8 cellular contexts compared by ENCODE assay signal in genomic region chr2:195559431-195559914, GRCh38.
DNase-seq lines count a peak whose midpoint lies in the region; ATAC-seq, FAIRE-seq and TF ChIP-seq lines count a peak whose summit lies in the region.

No MANE protein-coding gene starts in this region.

- 0 out of 2 replicates have a peak overlapping the region, but pooled peaks have one; percentile 35 for H3K27ac Mint-ChIP-seq in WTC11
- peak overlapping the region; percentile 93 for H3K27ac Mint-ChIP-seq in dendritic cell treated with granulocyte-macrophage colony-stimulating factor and Interleukin-4, amounts not matched to agents 40 ng/mL and 50 ng/mL, for 4 days

- H3K9me3 ChIP-seq in small intestine (ENCODE audit: control insufficient read depth, low read depth) = no peaks in the 10 kb centered on the region

- H3K27ac ChIP-seq in HL-60 (replicated peaks) (peak overlapping the region; percentile 51), small intestine (ENCODE audit: low read depth in 1 of 2, low read length in 1 of 2) (peak overlapping the region; percentile 36 to 81), caudate nucleus (ENCODE audit: low read depth, low read length) (no peak overlapping the region)

- POLR2A ChIA-PET in WTC11 (lab: Charles Lee) = no interaction called here

- DNase-seq in CMK (ENCODE audit: low read depth) (peak; percentile 46), HL-60 (ENCODE audit: low read depth in 1 of 2, low spot score in 1 of 2) (peak; percentile 42 to 79), WTC11 (ENCODE audit: low spot score) (no peak), small intestine (peak; percentile 74), occipital lobe (lab: John Stamatoyannopoulos, UW) (no peak), caudate nucleus (lab: John Stamatoyannopoulos, UW) (no peak)

- H3K36me3 ChIP-seq in small intestine (ENCODE audit: control insufficient read depth in 2 of 2, insufficient read depth in 2 of 2, low read length in 2 of 2) = no peaks in the 10 kb centered on the region

- H3K4me1 Mint-ChIP-seq in WTC11 = peaks cover 26% of the 10 kb centered on the region
- peaks cover 42% of the 10 kb centered on the region for H3K4me1 Mint-ChIP-seq in dendritic cell treated with granulocyte-macrophage colony-stimulating factor and Interleukin-4, amounts not matched to agents 40 ng/mL and 50 ng/mL, for 4 days (ENCODE audit: low read depth)

- intact Hi-C loops in dendritic cell treated with granulocyte-macrophage colony-stimulating factor and Interleukin-4, amounts not matched to agents 40 ng/mL and 50 ng/mL, for 4 days (cut with micrococcal nuclease) = no loop called here

- TF ChIP-seq CTCF in HL-60 (IDR thresholded peaks at IDR 0.05; ENCODE audit: insufficient read depth, low read length) (no peak), WTC11 (IDR thresholded peaks at IDR 0.05) (no peak)

- H3K27me3 ChIP-seq in HL-60 (ENCODE audit: insufficient read depth, poor library complexity, severe bottlenecking) (no peaks in the 10 kb centered on the region), small intestine (ENCODE audit: control insufficient read depth in 2 of 2, insufficient read depth in 2 of 2, low read length in 2 of 2) (no peaks in the 10 kb centered on the region)

- ATAC-seq in GM21360 (IDR thresholded peaks at IDR 0.05; ENCODE audit: unreplicated experiment) = peak; percentile 85
- peak; percentile 85 for ATAC-seq in WTC11

- H3K9me3 Mint-ChIP-seq in WTC11 = peaks cover 8% of the 10 kb centered on the region
- H3K9me3 Mint-ChIP-seq in dendritic cell treated with granulocyte-macrophage colony-stimulating factor and Interleukin-4, amounts not matched to agents 40 ng/mL and 50 ng/mL, for 4 days = no peaks in the 10 kb centered on the region

- no peak for FAIRE-seq in small intestine (lab: Jason Lieb, UNC)

- no peak overlapping the region for H3K4me3 ChIP-seq in HL-60 (replicated peaks; ENCODE audit: insufficient read depth, low read length)
- H3K4me3 ChIP-seq in small intestine (ENCODE audit: low read depth in 1 of 2, low read length in 2 of 2) = no peak overlapping the region

- H3K36me3 Mint-ChIP-seq in WTC11 = no peaks in the 10 kb centered on the region
- no peaks in the 10 kb centered on the region for H3K36me3 Mint-ChIP-seq in dendritic cell treated with granulocyte-macrophage colony-stimulating factor and Interleukin-4, amounts not matched to agents 40 ng/mL and 50 ng/mL, for 4 days (ENCODE audit: low read depth)

- WGBS in small intestine, 3 donors = 46 to 89% (median 65%) methylated on average over 5 of the region's 5 CpGs

- CTCF ChIA-PET in WTC11 (lab: Charles Lee) = interaction anchor here (0.7 to 0.9 kb wide), 2 partner anchors 113 to 509 kb away, joined by 3 to 4 read pairs; partner anchors contain the start of gene DNAH7

- no peak overlapping the region for H3K4me3 Mint-ChIP-seq in WTC11
- no peak overlapping the region for H3K4me3 Mint-ChIP-seq in dendritic cell treated with granulocyte-macrophage colony-stimulating factor and Interleukin-4, amounts not matched to agents 40 ng/mL and 50 ng/mL, for 4 days

- H3K27me3 Mint-ChIP-seq in WTC11 (ENCODE audit: low read depth) = no peaks in the 10 kb centered on the region
- no peaks in the 10 kb centered on the region for H3K27me3 Mint-ChIP-seq in dendritic cell treated with granulocyte-macrophage colony-stimulating factor and Interleukin-4, amounts not matched to agents 40 ng/mL and 50 ng/mL, for 4 days

- H3K4me1 ChIP-seq in small intestine (ENCODE audit: control insufficient read depth in 2 of 2, insufficient read depth in 1 of 2, low read depth in 1 of 2, low read length in 1 of 2) = peaks cover 0 to 8% of the 10 kb centered on the region in 2 donors

TF ChIP-seq in WTC11, 78 proteins besides CTCF, POLR2A, EP300 and RAD21:
- 0 out of 2 replicates have a peak, but pooled peaks have one; percentile 20 for TF ChIP-seq ZNF232 (CRISPR knock-in tag; IDR thresholded peaks at IDR 0.05)
- no peak for TF ChIP-seq NR1H2 (CRISPR knock-in tag; IDR thresholded peaks at IDR 0.05)

Comparison
In these comparisons a context has a peak if more than half of its experiments do, and no peak if none do; other contexts are left out.
1. DNase-seq: peak in CMK (single experiment), HL-60 (2 of 2) and small intestine (single experiment); none in WTC11 (single experiment), occipital lobe (single experiment) and caudate nucleus (0 of 61).